8 cellular contexts compared by ENCODE assay signal in the genomic region with DNA sequence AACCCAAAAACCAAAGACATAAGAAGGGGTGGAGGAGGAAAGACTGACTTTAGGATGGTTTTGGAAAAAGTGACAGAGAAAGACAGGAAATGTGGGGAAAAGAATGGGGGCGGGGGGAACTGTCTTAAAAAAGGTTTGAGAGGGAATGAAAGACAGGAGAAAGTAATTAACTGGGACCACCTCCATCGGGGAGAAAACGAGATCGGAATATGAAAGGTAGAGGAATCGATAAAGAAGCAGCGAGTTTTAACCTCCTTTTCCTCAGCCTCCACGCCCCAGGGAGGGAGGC. TPM values are rescaled to one million over a fixed set of nuclear protein-coding genes. Genes with fewer than 3 reads are reported as not detected.
DNase-seq lines count a peak whose midpoint lies in the region; ATAC-seq lines count a peak whose summit lies in the region.

No MANE protein-coding gene starts in this region.

- intact Hi-C loops in activated CD4-positive, alpha-beta T cell treated with anti-CD3 and anti-CD28 coated beads, Interleukin-2, amount 10 ng/mL, durations not matched to agents 24 days and 14 days (cut with micrococcal nuclease): loop anchor here (5.0 to 10.0 kb wide), 4 partner anchors 89 to 1771 kb away; a partner anchor contains a TSS
- intact Hi-C loops in posterior cingulate gyrus (cut with DNase I): loop anchor here (10.0 kb wide), 3 partner anchors 79 to 471 kb away; a partner anchor contains a TSS

- peaks cover 24% of the 10 kb centered on the region for H3K4me1 Mint-ChIP-seq in activated CD4-positive, alpha-beta T cell treated with anti-CD3 and anti-CD28 coated beads, Interleukin-2, amount 10 ng/mL, durations not matched to agents 24 days and 14 days
- H3K4me1 Mint-ChIP-seq in activated T-cell treated with anti-CD3 and anti-CD28 coated beads, Interleukin-2, amount 50 U/mL, for 4 hours (ENCODE audit: low read depth): peaks cover 23% of the 10 kb centered on the region

- DNase-seq in activated CD4-positive, alpha-beta T cell treated with anti-CD3 and anti-CD28 coated beads, Interleukin-2, amount 10 ng/mL, durations not matched to agents 24 days and 14 days: no peak
- DNase-seq in activated CD4-positive, alpha-beta T cell treated with anti-CD3 and anti-CD28 coated beads, Interleukin-2, amount 50 U/mL, for 4 hours: no peak
- DNase-seq in activated T-cell treated with anti-CD3 and anti-CD28 coated beads, Interleukin-2, amount 50 U/mL, for 4 hours: peak; percentile 5
- DNase-seq in substantia nigra (lab: John Stamatoyannopoulos, UW) (peak in 1 of 49 donors; percentile 28), posterior cingulate gyrus (no peak), Ammon's horn (ENCODE audit: low spot score) (no peak)

- H3K4me3 ChIP-seq in iPS-18c (ENCODE audit: insufficient read depth, low read depth, low read length): peak overlapping the region; percentile 98

- H3K9me3 ChIP-seq in iPS-18c (ENCODE audit: control insufficient read depth, insufficient read depth, low read length): no peaks in the 10 kb centered on the region

- peak overlapping the region; percentile 96 for H3K27ac Mint-ChIP-seq in activated CD4-positive, alpha-beta T cell treated with anti-CD3 and anti-CD28 coated beads, Interleukin-2, amount 10 ng/mL, durations not matched to agents 24 days and 14 days

- H3K9me3 Mint-ChIP-seq in activated CD4-positive, alpha-beta T cell treated with anti-CD3 and anti-CD28 coated beads, Interleukin-2, amount 10 ng/mL, durations not matched to agents 24 days and 14 days: no peaks in the 10 kb centered on the region
- no peaks in the 10 kb centered on the region for H3K9me3 Mint-ChIP-seq in activated T-cell treated with anti-CD3 and anti-CD28 coated beads, Interleukin-2, amount 50 U/mL, for 4 hours

- peak overlapping the region; percentile 99 for H3K4me3 Mint-ChIP-seq in activated CD4-positive, alpha-beta T cell treated with anti-CD3 and anti-CD28 coated beads, Interleukin-2, amount 10 ng/mL, durations not matched to agents 24 days and 14 days
- peak overlapping the region; percentile 95 for H3K4me3 Mint-ChIP-seq in activated T-cell treated with anti-CD3 and anti-CD28 coated beads, Interleukin-2, amount 50 U/mL, for 4 hours

- peak overlapping the region; percentile 94 for H3K27ac ChIP-seq in substantia nigra (ENCODE audit: low read depth, low read length, poor library complexity, severe bottlenecking)

- no peaks in the 10 kb centered on the region for H3K36me3 Mint-ChIP-seq in activated CD4-positive, alpha-beta T cell treated with anti-CD3 and anti-CD28 coated beads, Interleukin-2, amount 10 ng/mL, durations not matched to agents 24 days and 14 days (ENCODE audit: low read depth)
- H3K36me3 Mint-ChIP-seq in activated T-cell treated with anti-CD3 and anti-CD28 coated beads, Interleukin-2, amount 50 U/mL, for 4 hours (ENCODE audit: insufficient read depth): no peaks in the 10 kb centered on the region

- ATAC-seq in activated T-cell treated with anti-CD3 and anti-CD28 coated beads, Interleukin-2, amount 50 U/mL, for 4 hours: peak in 1 of 2 donors; percentile 19
- no peak for ATAC-seq in HG02571 (IDR thresholded peaks at IDR 0.05; ENCODE audit: unreplicated experiment)

- H3K27me3 Mint-ChIP-seq in activated CD4-positive, alpha-beta T cell treated with anti-CD3 and anti-CD28 coated beads, Interleukin-2, amount 10 ng/mL, durations not matched to agents 24 days and 14 days: peaks cover 10% of the 10 kb centered on the region
- H3K27me3 Mint-ChIP-seq in activated T-cell treated with anti-CD3 and anti-CD28 coated beads, Interleukin-2, amount 50 U/mL, for 4 hours (ENCODE audit: low read depth): peaks cover 5% of the 10 kb centered on the region

RNA-seq across cellular contexts. Expression of a gene that starts 0.5 kb away (rescaled TPM):
- total RNA-seq in activated CD4-positive, alpha-beta T cell treated with anti-CD3 and anti-CD28 coated beads, Interleukin-2, amount 10 ng/mL, durations not matched to agents 24 days and 14 days: 37.5 and 38.4 TPM in 2 replicates
- 10 to 100 TPM; 50.4 to 57.1 (median 54.1) TPM for total RNA-seq in activated T-cell treated with anti-CD3 and anti-CD28 coated beads, Interleukin-2, amount 50 U/mL, for 4 hours
